In genomic region chr2:14884651-14885050, GRCh38 we compare ENCODE assay signal across 11 cellular contexts.
"Had no signal": no experiment of that assay in that cellular context is flagged by ENCODE, and none has a peak within 500 bp of the region (broad histone marks: within the 10 kb centered on the region; RNA-seq: fewer than 3 reads in every experiment).

No MANE protein-coding gene starts in this region.

- H3K36me3 ChIP-seq: HAP-1 had no signal

- H3K27ac ChIP-seq: GM23248 had no signal

- H3K4me3 ChIP-seq: GM23248, GM23338, HAP-1 had no signal

- H3K4me1 ChIP-seq: HAP-1 had no signal

- FAIRE-seq: H1, H54 had no signal

- DNase-seq: GM23248, GOT3, H7, H9, HCEC 1CT, HFFc6 had no signal

- ATAC-seq: GM23338, HCT116 had no signal

- H3K9me3 ChIP-seq: HAP-1 had no signal
